8 cellular contexts compared by ENCODE assay signal in the genomic region with DNA sequence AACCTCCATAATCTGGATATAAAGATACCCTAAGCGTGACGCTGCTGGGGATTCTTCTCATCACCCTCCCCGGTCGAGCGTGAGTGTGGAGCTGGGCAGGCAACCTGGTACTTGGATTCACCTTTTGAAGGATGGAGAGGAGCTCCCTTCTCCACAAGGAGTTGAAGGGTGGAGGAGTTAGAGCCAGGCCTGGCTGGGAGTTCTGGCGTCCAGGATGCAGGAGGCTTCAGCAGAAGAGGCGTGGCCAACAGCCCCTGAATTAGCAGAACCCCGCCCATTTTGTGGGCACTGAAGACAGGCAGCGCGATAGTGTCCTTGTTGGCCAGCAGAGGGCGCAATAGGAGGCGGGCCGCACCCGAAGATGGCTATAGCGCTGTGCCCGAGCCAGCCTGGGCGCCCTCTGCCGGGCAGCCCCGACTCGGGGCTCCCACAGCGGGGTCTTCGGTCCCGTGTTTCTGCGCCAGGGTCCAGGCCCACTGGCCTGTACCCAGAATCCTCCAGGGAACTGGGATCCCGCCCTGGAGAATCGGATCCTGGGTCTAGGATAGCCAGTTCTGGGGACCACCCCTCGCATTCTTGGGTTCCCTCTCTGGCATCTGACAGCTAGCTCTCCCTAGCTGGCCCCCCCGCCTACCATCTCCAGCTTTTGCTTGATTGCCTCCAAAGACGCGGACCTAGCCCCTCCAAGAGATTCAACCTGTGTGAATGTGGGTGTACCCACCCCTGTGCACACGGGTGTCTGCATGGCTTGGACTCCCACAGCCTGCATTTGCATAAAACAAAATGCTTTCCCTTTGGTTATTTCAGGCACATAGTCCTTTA. TPM values are rescaled to one million over a fixed set of nuclear protein-coding genes. Genes with fewer than 3 reads are reported as not detected.
DNase-seq lines count a peak whose midpoint lies in the region; ATAC-seq and FAIRE-seq lines count a peak whose summit lies in the region.

No MANE protein-coding gene starts in this region.

- H3K4me3 ChIP-seq in mesendoderm (ENCODE audit: low read length), result no peak overlapping the region

- no peak overlapping the region for H4K5ac ChIP-seq in mesendoderm (ENCODE audit: low read length)

- WGBS in mesendoderm (ENCODE audit: extremely low coverage, insufficient coverage, low lambda C conversion rate), result no CpG with 5 or more reads among the region's 31 CpGs

- H3K27ac ChIP-seq in mesendoderm (ENCODE audit: low read depth, low read length), result no peak overlapping the region

- H3K36me3 ChIP-seq in mesendoderm (ENCODE audit: control insufficient read depth, insufficient read depth, low read length), result no peaks in the 10 kb centered on the region

- ATAC-seq in GM21526 (IDR thresholded peaks at IDR 0.05; ENCODE audit: low FRiP score, unreplicated experiment), result peak; percentile 59

- no peak for FAIRE-seq in HTR-8/SVneo (lab: Jason Lieb, UNC)

- H3K27me3 ChIP-seq in mesendoderm (ENCODE audit: insufficient read depth, low read length, poor library complexity), result peaks cover 3% of the 10 kb centered on the region

- no peak overlapping the region for H3K56ac ChIP-seq in mesendoderm (ENCODE audit: low read length)

- no peak overlapping the region for H4K8ac ChIP-seq in mesendoderm (ENCODE audit: low read depth, low read length)

- peaks cover 6% of the 10 kb centered on the region for H3K4me1 ChIP-seq in mesendoderm (ENCODE audit: control insufficient read depth, low read depth, low read length)

- H3K18ac ChIP-seq in mesendoderm (ENCODE audit: low read length), result no peak overlapping the region

- no peak overlapping the region for H2BK15ac ChIP-seq in mesendoderm (replicated peaks; ENCODE audit: low read depth)

- no peak overlapping the region for H2BK5ac ChIP-seq in mesendoderm (ENCODE audit: low read length)

- H2AK5ac ChIP-seq in mesendoderm (ENCODE audit: low read length), result no peak overlapping the region

- H3K79me2 ChIP-seq in mesendoderm (ENCODE audit: control insufficient read depth, insufficient read depth, low read length), result no peaks in the 10 kb centered on the region

- no peak overlapping the region for H3K23ac ChIP-seq in mesendoderm (ENCODE audit: low read length)

- no peaks in the 10 kb centered on the region for H3K79me1 ChIP-seq in mesendoderm (ENCODE audit: low read length)

- no peak overlapping the region for H3K9ac ChIP-seq in mesendoderm (ENCODE audit: low read length)

- no peak overlapping the region for H3K4me2 ChIP-seq in mesendoderm (ENCODE audit: low read length)

- H2BK120ac ChIP-seq in mesendoderm (ENCODE audit: low read depth, low read length), result no peak overlapping the region

- no peak overlapping the region for H3K4ac ChIP-seq in mesendoderm (ENCODE audit: low read depth, low read length)

- DNase-seq in DMS 273 (lab: John Stamatoyannopoulos, UW; ENCODE audit: unreplicated experiment), result peak; percentile 94
- DNase-seq in HTR-8/SVneo (ENCODE audit: insufficient read length, low spot score), result peak; percentile 78
- DNase-seq in NK-92 treated with Interleukin-12 subunit alpha and Interleukin-12 subunit beta, amount 100 ng/mL, for 24 hours (lab: John Stamatoyannopoulos, UW), result peak; percentile 80
- peak; percentile 74 to 83 for DNase-seq in activated CD8-positive, alpha-beta memory T cell treated with anti-CD3 and anti-CD28 coated beads for 1 hour (ENCODE audit: extremely low read depth in 1 of 2, low read depth in 1 of 2)
- peak; percentile 84 for DNase-seq in effector CD8-positive, alpha-beta T cell (lab: John Stamatoyannopoulos, UW)
- peak; percentile 96 for DNase-seq in mesendoderm
- peak; percentile 83 to 84 for DNase-seq in stimulated activated CD8-positive, alpha-beta memory T cell treated with anti-CD3 and anti-CD28 coated beads, Interleukin-15, amount 100 ng/mL, for 48 hours (ENCODE audit: low read depth in 2 of 2)

RNA-seq across cellular contexts. Expression of a gene that starts 26.0 kb away (rescaled TPM):
- polyA plus RNA-seq in mesendoderm (2013, experiment 1 of 2), result 13.5 TPM
- polyA plus RNA-seq in mesendoderm (2013, experiment 2 of 2), result 13.2 TPM
